In genomic region chr3:197791120-197792018, GRCh38 we compare ENCODE assay signal across 1 cellular context.
TF ChIP-seq lines count a peak whose summit lies in the region.

Gene LRCH3 (plus strand): TSS chr3:197791254. CDS start chr3:197791279, 25 bp downstream.

TF ChIP-seq in HepG2, 621 proteins besides CTCF, POLR2A, EP300 and RAD21 (continued from another document):
- TF ChIP-seq EZH2 (conservative IDR thresholded peaks at IDR 0.05; ENCODE audit: low read depth, low read length) = no peak
- TF ChIP-seq RFX1 (IDR thresholded peaks at IDR 0.05) = no peak
- TF ChIP-seq STAG1 (CRISPR knock-in tag; IDR thresholded peaks at IDR 0.05) = no peak; the same call in none of the 2 replicates
- no peak for TF ChIP-seq PRDM4 (CRISPR knock-in tag; IDR thresholded peaks at IDR 0.05; ENCODE audit: borderline replicate concordance)
- 0 out of 2 replicates have a peak, but pooled peaks have one; percentile 73 for TF ChIP-seq YEATS2 (CRISPR knock-in tag; IDR thresholded peaks at IDR 0.05; ENCODE audit: borderline replicate concordance)
- TF ChIP-seq ZNF670 (CRISPR knock-in tag; IDR thresholded peaks at IDR 0.05; ENCODE audit: borderline replicate concordance) = peak; percentile 85; the same call in 1 of the 2 replicates
- TF ChIP-seq SNAPC2 (CRISPR knock-in tag; IDR thresholded peaks at IDR 0.05) = no peak
- 0 out of 2 replicates have a peak, but pooled peaks have one; percentile 47 for TF ChIP-seq ZNF235 (CRISPR knock-in tag; IDR thresholded peaks at IDR 0.05; ENCODE audit: borderline replicate concordance)
- no peak for TF ChIP-seq KLF12 (CRISPR knock-in tag; IDR thresholded peaks at IDR 0.05; ENCODE audit: borderline replicate concordance)
- peak; percentile 97 for TF ChIP-seq ZNF883 (CRISPR knock-in tag; IDR thresholded peaks at IDR 0.05; ENCODE audit: not compliant biosample characterization)
- 0 out of 2 replicates have a peak, but pooled peaks have one; percentile 37 for TF ChIP-seq ZNF234 (CRISPR knock-in tag; conservative IDR thresholded peaks at IDR 0.05)
- no peak for TF ChIP-seq NFE2 (CRISPR knock-in tag; IDR thresholded peaks at IDR 0.05)
- no peak for TF ChIP-seq SOX13 (IDR thresholded peaks at IDR 0.05)
- TF ChIP-seq SOX13 (CRISPR knock-in tag; conservative IDR thresholded peaks at IDR 0.05 in 1 of 2, IDR thresholded peaks at IDR 0.05 in 1 of 2) = peak in 1 of 2 experiments; percentile 35; a peak in 1 of 4 replicates
- no peak for TF ChIP-seq ZNF83 (CRISPR knock-in tag; IDR thresholded peaks at IDR 0.05; ENCODE audit: borderline replicate concordance)
- TF ChIP-seq PPARG (CRISPR knock-in tag; conservative IDR thresholded peaks at IDR 0.05) = no peak
- TF ChIP-seq PAF1 (CRISPR knock-in tag; IDR thresholded peaks at IDR 0.05) = no peak
- TF ChIP-seq KLF15 (CRISPR knock-in tag; IDR thresholded peaks at IDR 0.05; ENCODE audit: borderline replicate concordance) = peak; percentile 63; the same call in 1 of the 2 replicates
- peak; percentile 68 for TF ChIP-seq ZNF205 (CRISPR knock-in tag; IDR thresholded peaks at IDR 0.05)
- TF ChIP-seq ATF5 (CRISPR knock-in tag; IDR thresholded peaks at IDR 0.05; ENCODE audit: low read depth) = no peak
- peak; percentile 68; the same call in 1 of the 2 replicates for TF ChIP-seq POLR2AphosphoS2 (IDR thresholded peaks at IDR 0.05; ENCODE audit: low read depth, low read length)
- TF ChIP-seq FUBP1 (CRISPR knock-in tag; IDR thresholded peaks at IDR 0.05; ENCODE audit: borderline replicate concordance) = no peak
- TF ChIP-seq HNF1A (IDR thresholded peaks at IDR 0.05; ENCODE audit: low read depth) = no peak
- peak; percentile 59; the same call in 1 of the 2 replicates for TF ChIP-seq HNF1A (CRISPR knock-in tag; IDR thresholded peaks at IDR 0.05; ENCODE audit: borderline replicate concordance)
- TF ChIP-seq POGK (CRISPR knock-in tag; conservative IDR thresholded peaks at IDR 0.05) = peak; percentile 94
- TF ChIP-seq CREB3 (CRISPR knock-in tag; IDR thresholded peaks at IDR 0.05) = no peak
- peak; percentile 74; the same call in 1 of the 2 replicates for TF ChIP-seq ZNF276 (CRISPR knock-in tag; IDR thresholded peaks at IDR 0.05; ENCODE audit: low read depth)
- TF ChIP-seq ZNF180 (CRISPR knock-in tag; IDR thresholded peaks at IDR 0.05; ENCODE audit: borderline replicate concordance, low read depth) = no peak
- no peak for TF ChIP-seq TP53 (CRISPR knock-in tag; conservative IDR thresholded peaks at IDR 0.05)
- TF ChIP-seq FLYWCH1 (CRISPR knock-in tag; IDR thresholded peaks at IDR 0.05) = no peak
- TF ChIP-seq NR2C2 (CRISPR knock-in tag; IDR thresholded peaks at IDR 0.05; ENCODE audit: borderline replicate concordance) = peak; percentile 54; the same call in 1 of the 2 replicates
- TF ChIP-seq MATR3 (CRISPR knock-in tag; IDR thresholded peaks at IDR 0.05) = no peak
- TF ChIP-seq SOX6 (IDR thresholded peaks at IDR 0.05) = no peak
- TF ChIP-seq SOX6 (CRISPR knock-in tag; IDR thresholded peaks at IDR 0.05) = peak; percentile 29; the same call in 1 of the 2 replicates
- peak; percentile 59; the same call in 1 of the 2 replicates for TF ChIP-seq SNAI1 (CRISPR knock-in tag; IDR thresholded peaks at IDR 0.05; ENCODE audit: borderline replicate concordance)
- 0 out of 2 replicates have a peak, but pooled peaks have one; percentile 21 for TF ChIP-seq ARNTL (CRISPR knock-in tag; IDR thresholded peaks at IDR 0.05)
- TF ChIP-seq GTF2F1 (IDR thresholded peaks at IDR 0.05; ENCODE audit: low read length) = no peak
- TF ChIP-seq NBN (conservative IDR thresholded peaks at IDR 0.05) = no peak
- TF ChIP-seq ZBTB7B (CRISPR knock-in tag; IDR thresholded peaks at IDR 0.05) = peak; percentile 99
